In the genomic region with DNA sequence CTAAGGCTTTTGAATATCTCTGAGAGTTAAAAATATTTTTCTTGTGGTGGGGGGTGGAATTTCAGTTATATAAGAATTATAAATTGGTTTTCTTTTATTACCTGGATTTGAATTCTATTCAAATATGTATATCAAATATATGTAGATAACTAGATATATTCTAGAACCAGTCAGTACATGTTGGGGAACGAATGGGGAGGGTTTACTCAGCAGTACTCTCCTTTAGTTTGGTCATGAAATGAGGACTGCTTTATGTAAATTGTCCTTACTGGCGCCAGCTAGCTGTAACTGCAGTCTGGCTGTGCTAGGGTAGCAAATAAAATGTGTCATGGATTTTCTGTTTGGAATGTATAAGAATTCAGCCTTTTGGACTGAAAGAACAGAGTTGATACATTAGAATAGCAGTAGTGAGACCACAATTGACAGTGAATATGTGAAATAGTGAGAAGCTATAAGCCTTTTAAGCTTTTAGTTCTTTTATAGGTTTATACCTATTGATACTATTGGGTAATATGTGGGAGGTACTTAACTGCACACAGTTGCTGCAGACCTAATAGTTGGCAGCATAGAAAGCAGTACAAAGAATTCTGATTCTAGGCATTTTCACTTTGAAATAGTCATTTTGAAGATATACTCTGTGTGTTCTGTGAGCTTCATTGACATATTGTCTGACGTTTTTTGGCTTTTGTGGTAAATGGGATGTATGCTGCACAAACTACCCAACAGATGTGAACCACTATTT, we compare ENCODE assay signal across 8 cellular contexts. TPM values are rescaled to one million over a fixed set of nuclear protein-coding genes. Genes with fewer than 3 reads are reported as not detected.
A peak's percentile ranks its signal among the peaks of the same experiment; 100 is the strongest.
DNase-seq lines count a peak whose midpoint lies in the region; ATAC-seq and TF ChIP-seq lines count a peak whose summit lies in the region.

No MANE protein-coding gene starts in this region.

- no peak overlapping the region for H3K23ac ChIP-seq in neuronal stem cell (ENCODE audit: low read depth, low read length, poor library complexity)

- no peak overlapping the region for H2BK15ac ChIP-seq in neuronal stem cell (ENCODE audit: low read length)

- H3K4me3 Mint-ChIP-seq in CD8-positive, alpha-beta memory T cell: peak overlapping the region; percentile 71 to 91 (median 78)
- peak overlapping the region; percentile 74 for H3K4me3 Mint-ChIP-seq in activated CD4-positive, alpha-beta memory T cell treated with anti-CD3 and anti-CD28 coated beads for 36 hours

- no peak overlapping the region for H3K18ac ChIP-seq in neuronal stem cell (ENCODE audit: low read length)

- no peaks in the 10 kb centered on the region for H3K36me3 ChIP-seq in CD8-positive, alpha-beta memory T cell (ENCODE audit: insufficient read depth, low read length)
- peaks cover 0 to 28% of the 10 kb centered on the region in 2 donors for H3K36me3 ChIP-seq in neuronal stem cell (replicated peaks in 1 of 2; ENCODE audit: control insufficient read depth in 2 of 2, insufficient read depth in 2 of 2, low read length in 2 of 2)

- H3K27me3 ChIP-seq in CD8-positive, alpha-beta memory T cell (ENCODE audit: insufficient read depth, low read length, poor library complexity, severe bottlenecking): no peaks in the 10 kb centered on the region
- H3K27me3 ChIP-seq in neuronal stem cell (ENCODE audit: control insufficient read depth in 3 of 3, insufficient read depth in 3 of 3, low read depth in 1 of 3, low read length in 3 of 3): no peaks in the 10 kb centered on the region

- no peaks in the 10 kb centered on the region for H3K79me1 ChIP-seq in neuronal stem cell (ENCODE audit: low read depth, low read length)

- peak in 3 of 5 donors; percentile 64 to 82 (median 78) for DNase-seq in CD8-positive, alpha-beta memory T cell
- DNase-seq in NCI-H2081 treated with DMSO at 0.1 percent for 48 hours (lab: John Stamatoyannopoulos, UW): peak; percentile 93
- peak; percentile 53 for DNase-seq in activated CD4-positive, alpha-beta memory T cell treated with anti-CD3 and anti-CD28 coated beads for 36 hours
- peak; percentile 85 for DNase-seq in fibroblast of the aortic adventitia (ENCODE audit: low read depth)
- DNase-seq in neuronal stem cell (ENCODE audit: low spot score): peak; percentile 63
- DNase-seq in GOT3 (lab: John Stamatoyannopoulos, UW): no peak

- H3K4me2 ChIP-seq in neuronal stem cell (ENCODE audit: insufficient read depth, low read length, poor library complexity, severe bottlenecking): no peak overlapping the region

- intact Hi-C loops in activated CD4-positive, alpha-beta memory T cell treated with anti-CD3 and anti-CD28 coated beads for 36 hours (cut with micrococcal nuclease): loop anchor here (1.0 to 5.0 kb wide), 6 partner anchors 9 to 1672 kb away; no protein-coding TSS in a partner anchor

- POLR2A ChIA-PET in CD8-positive, alpha-beta memory T cell (lab: Charles Lee): interaction anchor here (0.9 to 4.5 kb wide), 9 partner anchors 8 to 376 kb away, joined by 3 to 47 read pairs (median 5); partner anchors contain the start of gene ATF7IP
- POLR2A ChIA-PET in activated CD4-positive, alpha-beta memory T cell treated with anti-CD3 and anti-CD28 coated beads for 36 hours (lab: Charles Lee): interaction anchor here (0.6 to 3.0 kb wide), 11 partner anchors 9 to 560 kb away, joined by 3 to 44 read pairs (median 4); partner anchors contain the start of gene ATF7IP

- WGBS in neuronal stem cell (ENCODE audit: extremely low coverage in 2 of 2, insufficient read length in 2 of 2, insufficient replicate concordance in 1 of 2), 2 donors: no CpG with 5 or more reads among the region's 3 CpGs

- H3K27ac Mint-ChIP-seq in CD8-positive, alpha-beta memory T cell: peak overlapping the region; percentile 76 to 99 (median 96)
- H3K27ac Mint-ChIP-seq in activated CD4-positive, alpha-beta memory T cell treated with anti-CD3 and anti-CD28 coated beads for 36 hours: peak overlapping the region; percentile 93

- no peak overlapping the region for H3K4me3 ChIP-seq in CD8-positive, alpha-beta memory T cell (ENCODE audit: low read length)
- H3K4me3 ChIP-seq in fibroblast of the aortic adventitia (ENCODE audit: low read depth, low read length): no peak overlapping the region
- H3K4me3 ChIP-seq in neuronal stem cell (ENCODE audit: low read length in 2 of 2): no peak overlapping the region

- H2BK5ac ChIP-seq in neuronal stem cell (ENCODE audit: low read length): no peak overlapping the region

- no peak overlapping the region for H3K14ac ChIP-seq in neuronal stem cell (ENCODE audit: low read length)

- no peak overlapping the region for H4K91ac ChIP-seq in neuronal stem cell (ENCODE audit: low read depth, low read length, poor library complexity)

- H3K27ac ChIP-seq in CD8-positive, alpha-beta memory T cell (ENCODE audit: low read depth, low read length): peak overlapping the region; percentile 29
- peak overlapping the region; percentile 19 for H3K27ac ChIP-seq in neuronal stem cell (replicated peaks; ENCODE audit: low read length)

- H3K36me3 Mint-ChIP-seq in CD8-positive, alpha-beta memory T cell: peaks cover 0 to 38% (median 4%) of the 10 kb centered on the region in 3 donors
- H3K36me3 Mint-ChIP-seq in activated CD4-positive, alpha-beta memory T cell treated with anti-CD3 and anti-CD28 coated beads for 36 hours: peaks cover 37% of the 10 kb centered on the region

- no peak overlapping the region for H3K9ac ChIP-seq in neuronal stem cell (ENCODE audit: low read depth, low read length, poor library complexity)

- H3K9me3 ChIP-seq in CD8-positive, alpha-beta memory T cell (ENCODE audit: low read length): no peaks in the 10 kb centered on the region
- peaks cover 0 to 75% of the 10 kb centered on the region in 2 donors for H3K9me3 ChIP-seq in neuronal stem cell (replicated peaks in 1 of 2; ENCODE audit: control insufficient read depth in 2 of 2, insufficient read depth in 1 of 2, low read depth in 1 of 2, low read length in 2 of 2)

- H2BK120ac ChIP-seq in neuronal stem cell (ENCODE audit: low read depth, low read length): no peak overlapping the region

- no peak overlapping the region for H3K4ac ChIP-seq in neuronal stem cell (ENCODE audit: low read length)

- H3K4me1 Mint-ChIP-seq in CD8-positive, alpha-beta memory T cell: peaks cover 87 to 97% (median 94%) of the 10 kb centered on the region in 3 donors
- H3K4me1 Mint-ChIP-seq in activated CD4-positive, alpha-beta memory T cell treated with anti-CD3 and anti-CD28 coated beads for 36 hours (ENCODE audit: low read depth): peaks cover 79% of the 10 kb centered on the region

- ATAC-seq in GM18868 (IDR thresholded peaks at IDR 0.05; ENCODE audit: unreplicated experiment) (peak; percentile 65), HG03045 (IDR thresholded peaks at IDR 0.05; ENCODE audit: unreplicated experiment) (peak; percentile 78)

- no peaks in the 10 kb centered on the region for H3K9me3 Mint-ChIP-seq in CD8-positive, alpha-beta memory T cell
- H3K9me3 Mint-ChIP-seq in activated CD4-positive, alpha-beta memory T cell treated with anti-CD3 and anti-CD28 coated beads for 36 hours: peaks cover 7% of the 10 kb centered on the region

- H3K27me3 Mint-ChIP-seq in CD8-positive, alpha-beta memory T cell: no peaks in the 10 kb centered on the region
- no peaks in the 10 kb centered on the region for H3K27me3 Mint-ChIP-seq in activated CD4-positive, alpha-beta memory T cell treated with anti-CD3 and anti-CD28 coated beads for 36 hours

- TF ChIP-seq CTCF in fibroblast of the aortic adventitia (IDR thresholded peaks at IDR 0.05; ENCODE audit: insufficient read depth, low read length): peak; percentile 9

- H3K4me1 ChIP-seq in CD8-positive, alpha-beta memory T cell (ENCODE audit: insufficient read depth, low read length): peaks cover 94% of the 10 kb centered on the region
- H3K4me1 ChIP-seq in neuronal stem cell (ENCODE audit: control insufficient read depth in 2 of 2, insufficient read depth in 1 of 2, low read depth in 1 of 2, low read length in 2 of 2): peaks cover 4 to 7% of the 10 kb centered on the region in 2 donors

- no peak overlapping the region for H2AK5ac ChIP-seq in neuronal stem cell (ENCODE audit: low read depth, low read length)

- CTCF ChIA-PET in CD8-positive, alpha-beta memory T cell (lab: Charles Lee): interaction anchor here (1.0 to 2.6 kb wide), 10 partner anchors 8 to 376 kb away, joined by 3 to 33 read pairs (median 6); partner anchors contain the start of gene ATF7IP
- CTCF ChIA-PET in activated CD4-positive, alpha-beta memory T cell treated with anti-CD3 and anti-CD28 coated beads for 36 hours (lab: Charles Lee): interaction anchor here (0.7 to 3.0 kb wide), 11 partner anchors 10 to 139 kb away, joined by 3 to 43 read pairs (median 4); partner anchors contain the start of gene ATF7IP

- no peak overlapping the region for H2BK12ac ChIP-seq in neuronal stem cell (ENCODE audit: low read length)

- no peak overlapping the region for H2AFZ ChIP-seq in neuronal stem cell (ENCODE audit: low read length)

- no peak overlapping the region for H4K8ac ChIP-seq in neuronal stem cell (ENCODE audit: low read depth, low read length)

RNA-seq across cellular contexts. Expression of gene ATF7IP, which starts 29.0 kb away (rescaled TPM):
- 10 to 100 TPM; 84.4 to 94.4 TPM for total RNA-seq in CD8-positive, alpha-beta memory T cell
- 80.6 TPM for polyA plus RNA-seq in CD8-positive, alpha-beta memory T cell
- total RNA-seq in activated CD4-positive, alpha-beta memory T cell treated with anti-CD3 and anti-CD28 coated beads for 36 hours: 10 to 100 TPM; 93.0 to 94.1 TPM
- 48.1 and 164 TPM in 2 replicates for total RNA-seq in fibroblast of the aortic adventitia (ENCODE audit: low replicate concordance)
- 55.9 TPM for polyA plus RNA-seq in neuronal stem cell (2013, experiment 1 of 2)
- 58.8 TPM for polyA plus RNA-seq in neuronal stem cell (2013, experiment 2 of 2)
